ENCODE assay signal across 8 cellular contexts in the genomic region with DNA sequence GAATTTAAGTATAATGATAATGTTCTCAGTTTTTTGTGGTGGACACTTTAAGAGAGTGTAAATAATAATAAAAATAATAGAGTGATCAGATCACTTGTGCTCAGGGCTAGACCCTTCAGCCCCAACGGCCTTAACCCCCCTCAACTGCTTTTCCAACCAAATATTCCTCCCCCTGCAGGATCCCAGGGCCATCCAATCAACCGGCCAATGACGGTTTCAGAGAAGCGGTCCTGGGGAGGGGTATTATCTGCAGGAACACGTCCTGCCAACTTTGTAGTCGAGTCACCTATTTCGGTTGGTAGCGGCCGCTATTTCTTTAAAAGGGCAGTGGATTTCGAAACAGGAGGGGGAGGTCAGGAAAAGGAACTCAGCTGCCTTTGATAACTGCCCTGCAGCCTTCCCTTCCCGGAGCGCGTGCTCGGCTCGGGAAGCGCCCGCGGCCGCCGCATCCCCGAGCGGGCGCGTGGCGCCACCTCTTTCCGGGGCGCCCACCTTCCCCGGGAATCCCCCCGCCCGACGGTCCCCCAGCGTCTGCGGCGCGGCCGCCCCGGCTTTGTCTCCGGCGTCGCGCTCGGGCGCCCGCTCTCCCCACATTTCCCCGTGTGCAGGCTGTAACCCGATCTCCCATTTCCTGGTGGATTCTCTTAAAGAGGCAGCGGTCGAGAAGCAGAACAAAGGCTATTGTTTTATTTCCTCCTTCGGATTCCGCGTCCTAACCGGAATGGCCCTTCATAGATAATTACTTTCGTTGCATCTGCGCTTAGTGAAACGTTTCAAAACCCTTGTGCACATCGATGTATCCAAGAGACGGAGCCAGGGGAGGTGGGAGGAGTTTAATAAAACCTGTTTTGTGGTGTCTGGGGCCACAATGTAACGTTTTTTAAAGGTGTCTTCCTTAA. TPM values are rescaled to one million over a fixed set of nuclear protein-coding genes. Genes with fewer than 3 reads are reported as not detected.
A peak's percentile ranks its signal among the peaks of the same experiment; 100 is the strongest.
DNase-seq lines count a peak whose midpoint lies in the region; TF ChIP-seq lines count a peak whose summit lies in the region.

No MANE protein-coding gene starts in this region.

- H3K9ac ChIP-seq in GM23248 (peak overlapping the region; percentile 97), neural progenitor cell (peak overlapping the region; percentile 50)

- H3K36me3 ChIP-seq in GM23248 (ENCODE audit: low read depth) = no peaks in the 10 kb centered on the region
- no peaks in the 10 kb centered on the region for H3K36me3 ChIP-seq in neural progenitor cell

- H3K4me2 ChIP-seq in GM23248 (ENCODE audit: unreplicated experiment) (peak overlapping the region; percentile 96), neural progenitor cell (peak overlapping the region; percentile 96)

- H2AFZ ChIP-seq in GM23248 (peak overlapping the region; percentile 88), neural progenitor cell (replicated peaks) (peak overlapping the region; percentile 88)

- no peaks in the 10 kb centered on the region for H4K20me1 ChIP-seq in GM23248 (ENCODE audit: insufficient read depth)
- peaks cover 12% of the 10 kb centered on the region for H4K20me1 ChIP-seq in neural progenitor cell (ENCODE audit: low read depth)

- 1% methylated on average over 47 to 56 of the region's 58 CpGs for WGBS in GM23248 (ENCODE audit: low coverage in 1 of 2, low lambda C conversion rate in 2 of 2, missing lambda C conversion rate in 2 of 2), 2 experiments

- H3K27me3 Mint-ChIP-seq in neural progenitor cell (ENCODE audit: insufficient read depth, low read depth) = peaks cover 7% of the 10 kb centered on the region

- H3K4me3 Mint-ChIP-seq in neural progenitor cell = peak overlapping the region; percentile 96

- H3K36me3 Mint-ChIP-seq in neural progenitor cell = no peaks in the 10 kb centered on the region

- no peaks in the 10 kb centered on the region for H3K9me3 ChIP-seq in GM23248 (ENCODE audit: low read depth)
- H3K9me3 ChIP-seq in neural progenitor cell (ENCODE audit: low read depth) = peaks cover 5% of the 10 kb centered on the region

- in situ Hi-C loops in GM23248 (cut with MboI) = loop anchor here (10.0 kb wide), 1 partner anchor 56 kb away; no protein-coding TSS in a partner anchor

- H3F3A ChIP-seq in GM23248 (ENCODE audit: insufficient read depth) = peaks cover 8% of the 10 kb centered on the region
- peaks cover 46% of the 10 kb centered on the region for H3F3A ChIP-seq in neural progenitor cell (ENCODE audit: low read depth)

- H3K79me2 ChIP-seq in GM23248 (ENCODE audit: insufficient read depth) = peaks cover 35% of the 10 kb centered on the region
- H3K79me2 ChIP-seq in neural progenitor cell (ENCODE audit: low read depth) = peaks cover 30% of the 10 kb centered on the region

- peaks cover 29% of the 10 kb centered on the region for H3K4me1 Mint-ChIP-seq in neural progenitor cell

- H3K4me1 ChIP-seq in GM23248 (ENCODE audit: insufficient read depth) (peaks cover 22% of the 10 kb centered on the region), neural progenitor cell (peaks cover 31% of the 10 kb centered on the region)

- peaks cover 15% of the 10 kb centered on the region for H3K9me3 Mint-ChIP-seq in neural progenitor cell

- H3K27me3 ChIP-seq in GM23248 (replicated peaks; ENCODE audit: insufficient read depth) = no peaks in the 10 kb centered on the region
- no peaks in the 10 kb centered on the region for H3K27me3 ChIP-seq in neural progenitor cell

- H3K27ac ChIP-seq in GM23248 (peak overlapping the region; percentile 96), neural progenitor cell (peak overlapping the region; percentile 97), substantia nigra (ENCODE audit: low read depth, low read length, poor library complexity, severe bottlenecking) (peak overlapping the region; percentile 93)

- no peaks in the 10 kb centered on the region for H3K9me2 ChIP-seq in GM23248 (ENCODE audit: insufficient read depth)

- peak overlapping the region; percentile 100 for H3K4me3 ChIP-seq in GM23248
- H3K4me3 ChIP-seq in foreskin fibroblast (ENCODE audit: low read depth in 1 of 2, low read length in 2 of 2) = peak overlapping the region; percentile 58 to 88
- peak overlapping the region; percentile 81 for H3K4me3 ChIP-seq in neural progenitor cell

- TF ChIP-seq CTCF in foreskin fibroblast (IDR thresholded peaks at IDR 0.05; ENCODE audit: low read depth, low read length) (no peak), neural progenitor cell (IDR thresholded peaks at IDR 0.05) (no peak)

- H3K27ac Mint-ChIP-seq in neural progenitor cell = peak overlapping the region; percentile 100

- peak; percentile 87 for DNase-seq in EL
- DNase-seq in GM23248 = peak; percentile 95
- DNase-seq in Kasumi-1 (lab: John Stamatoyannopoulos, UW) = peak; percentile 78 to 80
- DNase-seq in RPMI8226 = peak; percentile 79
- DNase-seq in activated gamma-delta T cell treated with Interleukin-2 at 50 U/mL for 16 hours = peak; percentile 38
- DNase-seq in foreskin fibroblast = peak; percentile 82 to 92
- DNase-seq in neural progenitor cell (ENCODE audit: low spot score) = peak; percentile 93
- peak in 41 of 49 donors; percentile 23 to 85 (median 59) for DNase-seq in substantia nigra (lab: John Stamatoyannopoulos, UW)

RNA-seq across cellular contexts. Expression of gene ETV6, which starts 0.7 kb away (rescaled TPM):
- total RNA-seq in GM23248 (2014; rRNA removed; shearing (Covaris generic)) = 5.3 and 10.4 TPM in 2 replicates
- polyA plus RNA-seq in GM23248 (2016; fragmentation: Nextera tagmentation; extraction: Ambion mirVana) = 2.5 and 2.9 TPM in 2 replicates
- 6.2 and 6.8 TPM in 2 replicates for total RNA-seq in neural progenitor cell (ENCODE audit: low replicate concordance)

Comparison
In these comparisons a context has a peak if more than half of its experiments do, and no peak if none do; other contexts are left out.
1. Peak in every context shown above with its lines: DNase-seq, H3K4me3 ChIP-seq and H3K27ac ChIP-seq.
2. DNase-seq: peak in every context shown above with its lines; median percentile 95 in GM23248; 93 in neural progenitor cell; 87 in EL; 87 in foreskin fibroblast; 79 in Kasumi-1; 79 in RPMI8226; 59 in substantia nigra; 38 in activated gamma-delta T cell treated with Interleukin-2 at 50 U/mL for 16 hours.